ENCODE assay signal across 8 cellular contexts in genomic region chr1:221741971-221742554, GRCh38. TPM values are rescaled to one million over a fixed set of nuclear protein-coding genes. Genes with fewer than 3 reads are reported as not detected.
DNase-seq lines count a peak whose midpoint lies in the region; ATAC-seq and TF ChIP-seq lines count a peak whose summit lies in the region.

TSS of gene DUSP10 (minus strand) at chr1:221742089. CDS start at chr1:221739744, 2,345 bp downstream.

- H3K4me2 ChIP-seq in osteoblast (ENCODE audit: insufficient read depth, low read length) = peak within 1 kb of the TSS; percentile 97

- peaks cover 47% of the 10 kb centered on the region for H3K79me2 ChIP-seq in osteoblast (ENCODE audit: insufficient read depth, low read length)

- no peaks in the 10 kb centered on the region for H3K27me3 Mint-ChIP-seq in activated naive CD8-positive, alpha-beta T cell treated with anti-CD3 and anti-CD28 coated beads for 36 hours

- no peaks in the 10 kb centered on the region for H3K36me3 Mint-ChIP-seq in activated naive CD8-positive, alpha-beta T cell treated with anti-CD3 and anti-CD28 coated beads for 36 hours

- peak within 1 kb of the TSS; percentile 84 for H3K27ac Mint-ChIP-seq in activated naive CD8-positive, alpha-beta T cell treated with anti-CD3 and anti-CD28 coated beads for 36 hours

- H3K36me3 ChIP-seq in osteoblast (ENCODE audit: insufficient read depth, low read length) (peaks cover 26% of the 10 kb centered on the region), thoracic aorta (no peaks in the 10 kb centered on the region)

- H3K4me3 ChIP-seq in GM12864 (ENCODE audit: low read depth, low read length) = peak within 1 kb of the TSS; percentile 77
- H3K4me3 ChIP-seq in osteoblast (ENCODE audit: insufficient read depth, low read length) = peak within 1 kb of the TSS; percentile 86
- peak within 1 kb of the TSS; percentile 95 for H3K4me3 ChIP-seq in thoracic aorta

- peaks cover 36% of the 10 kb centered on the region for H3K4me1 Mint-ChIP-seq in activated naive CD8-positive, alpha-beta T cell treated with anti-CD3 and anti-CD28 coated beads for 36 hours

- TF ChIP-seq CTCF in GM12864 (IDR thresholded peaks at IDR 0.05; ENCODE audit: low read depth, low read length, missing control alignments) (no peak), osteoblast (IDR thresholded peaks at IDR 0.05; ENCODE audit: extremely low read depth, low read depth, low read length) (no peak), thoracic aorta (IDR thresholded peaks at IDR 0.05) (no peak)

- H3K9me3 ChIP-seq in osteoblast (ENCODE audit: low read depth, low read length) = no peaks in the 10 kb centered on the region
- H3K9me3 ChIP-seq in thoracic aorta = no peaks in the 10 kb centered on the region

- intact Hi-C loops in head of caudate nucleus (cut with DNase I) = loop anchor here (10.0 kb wide), 2 partner anchors 197 to 423 kb away; no protein-coding TSS in a partner anchor

- peaks cover 31% of the 10 kb centered on the region for H4K20me1 ChIP-seq in osteoblast (ENCODE audit: insufficient read depth, low read length)

- peaks cover 9% of the 10 kb centered on the region for H3K9me3 Mint-ChIP-seq in activated naive CD8-positive, alpha-beta T cell treated with anti-CD3 and anti-CD28 coated beads for 36 hours

- peak within 1 kb of the TSS; percentile 93 for H2AFZ ChIP-seq in osteoblast (ENCODE audit: low read length)

- peak within 1 kb of the TSS; percentile 99 for H3K27ac ChIP-seq in osteoblast (ENCODE audit: low read depth, low read length)
- H3K27ac ChIP-seq in thoracic aorta = peak within 1 kb of the TSS; percentile 98 to 100

- H3K27me3 ChIP-seq in osteoblast (ENCODE audit: insufficient read depth, low read length) = no peaks in the 10 kb centered on the region
- no peaks in the 10 kb centered on the region for H3K27me3 ChIP-seq in thoracic aorta (replicated peaks; ENCODE audit: insufficient read depth)

- peak; percentile 99 for DNase-seq in GM12864 (ENCODE audit: low read depth)
- peak; percentile 100 for DNase-seq in NCI-H1105 treated with DMSO at 0.1 percent for 48 hours (lab: John Stamatoyannopoulos, UW)
- DNase-seq in SKM-1 treated with dmso at 0.1 percent for 144 hours (lab: John Stamatoyannopoulos, UW; ENCODE audit: unreplicated experiment) = peak; percentile 100
- DNase-seq in activated naive CD8-positive, alpha-beta T cell treated with anti-CD3 and anti-CD28 coated beads for 36 hours = peak; percentile 97
- DNase-seq in head of caudate nucleus = peak; percentile 94 to 100 (median 99)
- DNase-seq in osteoblast (ENCODE audit: insufficient read length, low spot score, missing footprints) = peak; percentile 99
- peak; percentile 99 for DNase-seq in thoracic aorta (ENCODE audit: low spot score)

- H3K4me1 ChIP-seq in osteoblast (ENCODE audit: insufficient read depth, low read length) = peaks cover 11% of the 10 kb centered on the region
- H3K4me1 ChIP-seq in thoracic aorta (ENCODE audit: control insufficient read depth in 1 of 2, low read depth in 2 of 2) = peaks cover 8 to 19% of the 10 kb centered on the region in 2 donors

- ATAC-seq in HG02642 (IDR thresholded peaks at IDR 0.05; ENCODE audit: poor library complexity, unreplicated experiment) (peak; percentile 87), thoracic aorta (ENCODE audit: insufficient number of reproducible peaks, low FRiP score, low read depth) (peak; percentile 99)

- H3K4me3 Mint-ChIP-seq in activated naive CD8-positive, alpha-beta T cell treated with anti-CD3 and anti-CD28 coated beads for 36 hours = no peak within 1 kb of the TSS

RNA-seq across cellular contexts. Expression of gene DUSP10, which starts in this region (rescaled TPM):
- total RNA-seq in activated naive CD8-positive, alpha-beta T cell treated with anti-CD3 and anti-CD28 coated beads for 36 hours = 10 to 100 TPM; 32.7 to 33.0 TPM
- 62.2 and 69.5 TPM in 2 replicates for total RNA-seq in osteoblast
- 10 to 100 TPM in 1 of 2 donors, 1 to 10 TPM in 1; 2.3 to 10.4 TPM for total RNA-seq in thoracic aorta

Comparison
In these comparisons a context has a peak if more than half of its experiments do, and no peak if none do; other contexts are left out.
1. Peak in every context shown above with its lines: DNase-seq, ATAC-seq, H3K4me3 ChIP-seq and H3K27ac ChIP-seq.